21 cellular contexts compared by ENCODE assay signal in the genomic region with DNA sequence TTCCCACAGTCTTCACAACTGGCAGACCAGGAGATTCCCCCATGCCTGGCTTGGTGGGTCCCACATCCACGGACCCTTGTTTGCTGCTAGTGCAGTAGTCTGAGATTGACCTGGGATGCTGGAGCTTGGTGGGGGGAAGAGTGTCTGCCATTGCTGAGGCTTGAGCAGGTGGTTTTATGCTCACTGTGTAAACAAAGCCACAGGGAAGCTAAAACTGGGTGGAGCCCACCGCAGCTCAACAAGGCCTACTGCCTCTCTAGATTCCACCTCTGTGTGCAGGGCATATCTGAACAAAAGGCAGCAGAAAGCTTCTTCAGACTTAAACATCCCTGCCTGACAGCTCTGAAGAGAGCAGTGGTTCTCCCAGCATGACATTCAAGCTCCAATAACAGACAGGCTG.
"Had no signal": no experiment of that assay in that cellular context is flagged by ENCODE, and none has a peak within 500 bp of the region (broad histone marks: within the 10 kb centered on the region; RNA-seq: fewer than 3 reads in every experiment).

No MANE protein-coding gene starts in this region.

- FAIRE-seq: endometrium, keratinocyte, TTC549 had no signal

- H3K27ac ChIP-seq: ascending aorta, coronary artery, gastrocnemius medialis, sigmoid colon, upper lobe of right lung had no signal

- DNase-seq: activated CD4-positive, alpha-beta T cell treated with anti-CD3 and anti-CD28 coated beads for 36 hours; activated CD4-positive, alpha-beta T cell treated with anti-CD3 and anti-CD28 coated beads, Interleukin-2, amount 50 U/mL, for 48 hours; activated gamma-delta T cell; erythroblast; gastrocnemius medialis; head of caudate nucleus; nucleus accumbens; posterior cingulate gyrus; sigmoid colon; stimulated activated CD8-positive, alpha-beta memory T cell treated with anti-CD3 and anti-CD28 coated beads, Interleukin-4, amount 100 ng/mL, for 48 hours; stimulated activated naive CD4-positive, alpha-beta T cell; upper lobe of right lung had no signal

- H3K4me1 Mint-ChIP-seq: activated CD4-positive, alpha-beta T cell treated with anti-CD3 and anti-CD28 coated beads for 36 hours; activated naive CD4-positive, alpha-beta T cell treated with anti-CD3 and anti-CD28 coated beads, Interleukin-2, amount 50 U/mL, for 24 hours; central memory CD8-positive, alpha-beta T cell had no signal

- H3K4me3 Mint-ChIP-seq: activated CD4-positive, alpha-beta T cell treated with anti-CD3 and anti-CD28 coated beads for 36 hours; activated naive CD4-positive, alpha-beta T cell treated with anti-CD3 and anti-CD28 coated beads, Interleukin-2, amount 50 U/mL, for 24 hours; central memory CD8-positive, alpha-beta T cell; mesothelial cell of epicardium; nephron had no signal

- H3K27ac Mint-ChIP-seq: activated CD4-positive, alpha-beta T cell treated with anti-CD3 and anti-CD28 coated beads for 36 hours; activated naive CD4-positive, alpha-beta T cell treated with anti-CD3 and anti-CD28 coated beads, Interleukin-2, amount 50 U/mL, for 24 hours; mesothelial cell of epicardium; nephron had no signal

- H3K9me3 ChIP-seq: gastrocnemius medialis had no signal

- H3K4me3 ChIP-seq: ascending aorta, coronary artery, gastrocnemius medialis, sigmoid colon, upper lobe of right lung had no signal

- H3K4me1 ChIP-seq: ascending aorta, gastrocnemius medialis, upper lobe of right lung had no signal

- H3K36me3 ChIP-seq: ascending aorta, gastrocnemius medialis, sigmoid colon, upper lobe of right lung had no signal

- H3K27me3 ChIP-seq: ascending aorta, gastrocnemius medialis, sigmoid colon, upper lobe of right lung had no signal
